Comparison of ENCODE assay signal across 15 cellular contexts in the genomic region with DNA sequence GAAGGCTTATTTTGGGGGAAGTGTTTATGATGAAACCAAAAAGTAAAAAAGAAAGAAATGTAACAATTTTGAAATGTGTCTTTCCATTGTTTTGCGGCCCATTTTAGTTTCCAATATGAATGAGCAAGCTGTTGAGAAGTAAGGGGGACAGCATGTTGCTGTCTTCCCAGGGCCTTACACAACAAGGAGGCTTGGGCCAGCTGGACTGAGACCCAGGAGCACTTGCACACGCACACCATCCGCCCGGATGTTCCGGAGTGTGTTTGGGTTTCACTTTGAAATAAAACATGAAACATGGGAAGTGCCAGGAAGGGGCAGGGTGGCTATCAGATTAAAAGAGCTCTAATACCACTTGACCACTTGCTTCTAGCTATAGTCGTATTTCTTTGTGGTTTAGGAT.
DNase-seq lines count a peak whose midpoint lies in the region; ATAC-seq and TF ChIP-seq lines count a peak whose summit lies in the region.
"Had no signal": no experiment of that assay in that cellular context is flagged by ENCODE, and none has a peak within 500 bp of the region (broad histone marks: within the 10 kb centered on the region; RNA-seq: fewer than 3 reads in every experiment).

No MANE protein-coding gene starts in this region.

- ATAC-seq in left lung = peak; percentile 45
- ATAC-seq in GM21381 (IDR thresholded peaks at IDR 0.05; ENCODE audit: unreplicated experiment) = no peak
- ATAC-seq in GM21619 (IDR thresholded peaks at IDR 0.05; ENCODE audit: unreplicated experiment) = no peak
- ATAC-seq: HCT116 had no signal

- H3K9me3 ChIP-seq in left lung (no peaks in the 10 kb centered on the region), subcutaneous abdominal adipose tissue (ENCODE audit: control insufficient read depth in 5 of 5, low read length in 5 of 5) (peaks cover 0 to 4% (median 0%) of the 10 kb centered on the region in 5 donors)
- H3K9me3 ChIP-seq: upper lobe of left lung had no signal

- DNase-seq in GM03348 (ENCODE audit: low spot score) = peak; percentile 58
- peak; percentile 78 for DNase-seq in fibroblast of gingiva (ENCODE audit: low read depth)
- DNase-seq in left lung = no peak
- DNase-seq in stimulated activated CD4-positive, alpha-beta T cell treated with anti-CD3 and anti-CD28 coated beads, Interleukin-15, amount 100 ng/mL, for 24 hours = no peak
- no peak for DNase-seq in SK-N-DZ (ENCODE audit: low spot score)
- DNase-seq: activated CD8-positive, alpha-beta memory T cell treated with anti-CD3 and anti-CD28 coated beads for 24 hours; Calu3; NCI-H2029 treated with DMSO at 0.1 percent for 48 hours; NCI-H526; nephron progenitor cell; upper lobe of left lung had no signal

- H3K27ac ChIP-seq in left lung = peak overlapping the region in 1 of 2 donors; percentile 39
- peak overlapping the region; percentile 78 for H3K27ac ChIP-seq in subcutaneous abdominal adipose tissue (ENCODE audit: low read depth, low read length)

- TF ChIP-seq CTCF in left lung (IDR thresholded peaks at IDR 0.05) = no peak

- H3K27me3 ChIP-seq in left lung (no peaks in the 10 kb centered on the region), subcutaneous abdominal adipose tissue (ENCODE audit: control insufficient read depth in 5 of 5, insufficient read depth in 4 of 5, low read length in 5 of 5) (peaks cover 0 to 5% (median 0%) of the 10 kb centered on the region in 5 donors)
- H3K27me3 ChIP-seq: upper lobe of left lung had no signal

- H3K36me3 ChIP-seq in left lung = no peaks in the 10 kb centered on the region
- H3K36me3 ChIP-seq in subcutaneous abdominal adipose tissue (ENCODE audit: control insufficient read depth in 5 of 5, insufficient read depth in 5 of 5, low read length in 5 of 5) = no peaks in the 10 kb centered on the region
- H3K36me3 ChIP-seq: upper lobe of left lung had no signal

- H3K9ac ChIP-seq in subcutaneous abdominal adipose tissue (ENCODE audit: low read length in 5 of 5) = peak overlapping the region in 2 of 5 donors; percentile 27 to 35

- H3K4me1 ChIP-seq in left lung = no peaks in the 10 kb centered on the region
- peaks cover 0 to 12% (median 12%) of the 10 kb centered on the region in 5 donors for H3K4me1 ChIP-seq in subcutaneous abdominal adipose tissue (ENCODE audit: control insufficient read depth in 5 of 5, insufficient read depth in 5 of 5, low read length in 5 of 5)

- no peak overlapping the region for H3K4me3 ChIP-seq in left lung
- peak overlapping the region in 3 of 5 donors; percentile 24 to 47 (median 31) for H3K4me3 ChIP-seq in subcutaneous abdominal adipose tissue (ENCODE audit: low read depth in 1 of 5, low read length in 5 of 5)
- H3K4me3 ChIP-seq: upper lobe of left lung had no signal

- intact Hi-C loops in left lung (cut with DNase I) = no loop called here

Comparison
In these comparisons a context has a peak if more than half of its experiments do, and no peak if none do; other contexts are left out.
1. DNase-seq: peak in GM03348 (single experiment) and fibroblast of gingiva (single experiment); none in left lung (0 of 2), stimulated activated CD4-positive, alpha-beta T cell treated with anti-CD3 and anti-CD28 coated beads, Interleukin-15, amount 100 ng/mL, for 24 hours (single experiment) and SK-N-DZ (single experiment).
2. H3K4me3 ChIP-seq: peak in subcutaneous abdominal adipose tissue (3 of 5); none in left lung (0 of 2).